25 cellular contexts compared by ENCODE assay signal in genomic region chr4:121454251-121454979, GRCh38.
DNase-seq lines count a peak whose midpoint lies in the region; ATAC-seq and TF ChIP-seq lines count a peak whose summit lies in the region.
"Had no signal": no experiment of that assay in that cellular context is flagged by ENCODE, and none has a peak within 500 bp of the region (broad histone marks: within the 10 kb centered on the region; RNA-seq: fewer than 3 reads in every experiment).

No MANE protein-coding gene starts in this region.

- H3K27me3 ChIP-seq in cardiac muscle cell = no peaks in the 10 kb centered on the region

- peak in 1 of 2 donors; percentile 49 for DNase-seq in cardiac muscle cell (ENCODE audit: low read depth in 1 of 2, low spot score in 1 of 2)
- no peak for DNase-seq in left cardiac atrium
- DNase-seq in endothelial cell (ENCODE audit: low spot score) = peak; percentile 40
- peak; percentile 36 for DNase-seq in kidney glomerular epithelial cell (lab: John Stamatoyannopoulos, UW)
- peak; percentile 43 for DNase-seq in retina
- DNase-seq in activated naive CD4-positive, alpha-beta T cell (lab: John Stamatoyannopoulos, UW) = no peak
- no peak for DNase-seq in CD14-positive monocyte (ENCODE audit: low spot score)
- DNase-seq: 8988T; activated CD4-positive, alpha-beta T cell treated with anti-CD3 and anti-CD28 coated beads for 1 hour; activated CD8-positive, alpha-beta T cell treated with anti-CD3 and anti-CD28 coated beads for 36 hours; aorta; CD4-positive, alpha-beta T cell; dorsolateral prefrontal cortex; glutamatergic neuron; naive B cell; NCI-H1048; NCI-H2029 treated with DMSO at 0.1 percent for 48 hours; SK-N-SH; T-helper 17 cell; tibial artery had no signal

- H3K36me3 Mint-ChIP-seq in endothelial cell (ENCODE audit: low read depth, unreplicated experiment) = no peaks in the 10 kb centered on the region
- no peaks in the 10 kb centered on the region for H3K36me3 Mint-ChIP-seq in CD14-positive monocyte
- H3K36me3 Mint-ChIP-seq: activated naive CD8-positive, alpha-beta T cell; memory B cell; naive B cell had no signal

- no peaks in the 10 kb centered on the region for H3K9me3 ChIP-seq in cardiac muscle cell (ENCODE audit: low read depth)
- H3K9me3 ChIP-seq: SK-N-SH, tibial artery had no signal

- no peak overlapping the region for H3K4me3 ChIP-seq in cardiac muscle cell
- H3K4me3 ChIP-seq: dorsolateral prefrontal cortex, tibial artery had no signal

- peak overlapping the region; percentile 90 for H3K27ac ChIP-seq in cardiac muscle cell
- H3K27ac ChIP-seq: dorsolateral prefrontal cortex, tibial artery had no signal

- H3K4me3 Mint-ChIP-seq in endothelial cell (ENCODE audit: unreplicated experiment) = no peak overlapping the region
- no peak overlapping the region for H3K4me3 Mint-ChIP-seq in CD14-positive monocyte
- H3K4me3 Mint-ChIP-seq: activated CD8-positive, alpha-beta T cell treated with anti-CD3 and anti-CD28 coated beads for 36 hours; activated naive CD8-positive, alpha-beta T cell; activated T-helper 17 cell treated with anti-CD3 and anti-CD28 coated beads, Interleukin-2, amount 50 U/mL, for 72 hours; CD4-positive, alpha-beta T cell; memory B cell; T-helper 17 cell had no signal

- H3K4me1 Mint-ChIP-seq in endothelial cell (ENCODE audit: unreplicated experiment) = peaks cover 47% of the 10 kb centered on the region
- H3K4me1 Mint-ChIP-seq in CD14-positive monocyte = no peaks in the 10 kb centered on the region
- H3K4me1 Mint-ChIP-seq: activated T-helper 17 cell treated with anti-CD3 and anti-CD28 coated beads, Interleukin-2, amount 50 U/mL, for 72 hours; memory B cell; naive B cell had no signal

- TF ChIP-seq CTCF in cardiac muscle cell (IDR thresholded peaks at IDR 0.05; ENCODE audit: low read depth, low read length) (no peak), endothelial cell (IDR thresholded peaks at IDR 0.05; ENCODE audit: unreplicated experiment) (no peak), CD14-positive monocyte (IDR thresholded peaks at IDR 0.05) (no peak)

- no peaks in the 10 kb centered on the region for H3K36me3 ChIP-seq in cardiac muscle cell
- H3K36me3 ChIP-seq: tibial artery had no signal

- H3K4me1 ChIP-seq in cardiac muscle cell (ENCODE audit: low read depth) = peaks cover 45% of the 10 kb centered on the region
- H3K4me1 ChIP-seq: tibial artery had no signal

- intact Hi-C loops in left cardiac atrium (cut with DNase I) = no loop called here
- intact Hi-C loops in CD14-positive monocyte (cut with micrococcal nuclease) = no loop called here

- H3K27me3 Mint-ChIP-seq in endothelial cell (ENCODE audit: unreplicated experiment) (peaks cover 4% of the 10 kb centered on the region), CD14-positive monocyte (ENCODE audit: low read depth in 3 of 3) (peaks cover 0 to 3% (median 2%) of the 10 kb centered on the region in 3 donors)

- no peak for ATAC-seq in left cardiac atrium
- no peak for ATAC-seq in HG03565 (IDR thresholded peaks at IDR 0.05; ENCODE audit: unreplicated experiment)
- ATAC-seq: activated CD8-positive, alpha-beta T cell treated with anti-CD3 and anti-CD28 coated beads for 36 hours; activated T-helper 17 cell treated with anti-CD3 and anti-CD28 coated beads, Interleukin-2, amount 50 U/mL, for 72 hours; left lobe of liver; T-helper 17 cell had no signal

- H3K9me3 Mint-ChIP-seq in endothelial cell (ENCODE audit: unreplicated experiment) (no peaks in the 10 kb centered on the region), CD14-positive monocyte (peaks cover 0 to 2% (median 0%) of the 10 kb centered on the region in 7 donors)
- H3K9me3 Mint-ChIP-seq: activated CD8-positive, alpha-beta T cell treated with anti-CD3 and anti-CD28 coated beads for 36 hours; activated T-helper 17 cell treated with anti-CD3 and anti-CD28 coated beads, Interleukin-2, amount 50 U/mL, for 72 hours; CD4-positive, alpha-beta T cell; memory B cell; naive B cell had no signal

- peak overlapping the region; percentile 93 for H3K27ac Mint-ChIP-seq in endothelial cell (ENCODE audit: unreplicated experiment)
- no peak overlapping the region for H3K27ac Mint-ChIP-seq in CD14-positive monocyte
- H3K27ac Mint-ChIP-seq: activated CD8-positive, alpha-beta T cell treated with anti-CD3 and anti-CD28 coated beads for 36 hours; activated naive CD8-positive, alpha-beta T cell; activated T-helper 17 cell treated with anti-CD3 and anti-CD28 coated beads, Interleukin-2, amount 50 U/mL, for 72 hours; CD4-positive, alpha-beta T cell; memory B cell; T-helper 17 cell had no signal

Comparison
In these comparisons a context has a peak if more than half of its experiments do, and no peak if none do; other contexts are left out.
1. DNase-seq: peak in endothelial cell (single experiment), kidney glomerular epithelial cell (single experiment) and retina (single experiment); none in left cardiac atrium (single experiment), activated naive CD4-positive, alpha-beta T cell (0 of 4) and CD14-positive monocyte (single experiment).